21 cellular contexts compared by ENCODE assay signal in the genomic region with DNA sequence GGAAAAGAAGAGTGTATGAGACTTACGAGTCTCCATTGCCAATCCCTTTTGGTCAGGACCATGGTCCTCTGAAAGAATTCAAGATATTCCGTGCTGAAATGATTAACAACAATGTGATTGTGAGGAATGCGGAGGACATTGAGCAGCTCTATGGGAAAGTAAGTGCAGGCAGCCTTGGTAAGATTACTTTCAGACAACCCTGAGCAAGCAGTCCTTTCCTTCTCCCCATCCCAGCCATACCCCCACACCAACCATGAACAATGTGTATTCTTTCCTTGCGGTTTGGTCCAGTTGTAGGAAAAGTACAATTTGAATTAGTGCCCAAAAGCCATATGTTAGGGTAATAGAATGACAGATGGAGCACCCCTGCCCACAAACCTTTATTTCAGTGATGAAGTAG. TPM values are rescaled to one million over a fixed set of nuclear protein-coding genes. Genes with fewer than 3 reads are reported as not detected.
A peak's percentile ranks its signal among the peaks of the same experiment; 100 is the strongest.
DNase-seq lines count a peak whose midpoint lies in the region; ATAC-seq, FAIRE-seq and TF ChIP-seq lines count a peak whose summit lies in the region.
"Had no signal": no experiment of that assay in that cellular context is flagged by ENCODE, and none has a peak within 500 bp of the region (broad histone marks: within the 10 kb centered on the region; RNA-seq: fewer than 3 reads in every experiment).

No MANE protein-coding gene starts in this region.

- H3K27me3 ChIP-seq in GM23338 (ENCODE audit: insufficient read depth) (no peaks in the 10 kb centered on the region), WERI-Rb-1 (ENCODE audit: insufficient read depth, low read depth, severe bottlenecking) (no peaks in the 10 kb centered on the region)
- H3K27me3 ChIP-seq: left lung, upper lobe of right lung had no signal

- H2AFZ ChIP-seq in GM23338 (no peak overlapping the region), OCI-LY7 (ENCODE audit: low read length) (no peak overlapping the region)

- H3K36me3 ChIP-seq in GM23338 (ENCODE audit: insufficient read depth): peaks cover 31% of the 10 kb centered on the region
- peaks cover 18% of the 10 kb centered on the region for H3K36me3 ChIP-seq in WERI-Rb-1
- H3K36me3 ChIP-seq in OCI-LY7 (ENCODE audit: insufficient read depth, low read length): peaks cover 84% of the 10 kb centered on the region

- H3K9me2 ChIP-seq in GM23338 (ENCODE audit: insufficient read depth) (no peaks in the 10 kb centered on the region), OCI-LY7 (ENCODE audit: insufficient read depth, low read length) (no peaks in the 10 kb centered on the region)

- H3K4me1 ChIP-seq in GM23338 (ENCODE audit: insufficient read depth) (peaks cover 10% of the 10 kb centered on the region; the same call in 1 of the 2 replicates), OCI-LY7 (ENCODE audit: insufficient read depth, low read length, poor library complexity, severe bottlenecking) (peaks cover 11% of the 10 kb centered on the region)

- no peak for TF ChIP-seq CTCF in GM23338 (conservative IDR thresholded peaks at IDR 0.05; ENCODE audit: low read depth in 2 of 2)
- TF ChIP-seq CTCF in WERI-Rb-1 (IDR thresholded peaks at IDR 0.05; ENCODE audit: low read depth, low read length): no peak
- TF ChIP-seq CTCF in fibroblast of pulmonary artery (IDR thresholded peaks at IDR 0.05; ENCODE audit: low read length, missing control alignments): no peak
- TF ChIP-seq CTCF in nephron (IDR thresholded peaks at IDR 0.05; ENCODE audit: unreplicated experiment in 3 of 3): no peak
- no peak for TF ChIP-seq CTCF in OCI-LY7 (conservative IDR thresholded peaks at IDR 0.05; ENCODE audit: low read length)

- H3K27me3 Mint-ChIP-seq in GM23338 (ENCODE audit: insufficient read depth, low read depth, poor library complexity) (peaks cover 2% of the 10 kb centered on the region), nephron (ENCODE audit: low read depth) (no peaks in the 10 kb centered on the region)
- H3K27me3 Mint-ChIP-seq: activated CD8-positive, alpha-beta memory T cell treated with anti-CD3 and anti-CD28 coated beads, Interleukin-2, amount 10 ng/mL, durations not matched to agents 7 days and 5 days; activated naive CD8-positive, alpha-beta T cell treated with anti-CD3 and anti-CD28 coated beads, Interleukin-2, amount 10 ng/mL, durations not matched to agents 7 days and 5 days had no signal

- H3K9me3 Mint-ChIP-seq in GM23338 (no peaks in the 10 kb centered on the region), nephron (no peaks in the 10 kb centered on the region)
- H3K9me3 Mint-ChIP-seq: activated naive CD8-positive, alpha-beta T cell treated with anti-CD3 and anti-CD28 coated beads, Interleukin-2, amount 10 ng/mL, durations not matched to agents 7 days and 5 days had no signal

- CTCF ChIA-PET in OCI-LY7 (lab: Charles Lee; ENCODE audit: unreplicated experiment): interaction anchor here (0.6 kb wide), 1 partner anchor 159 kb away, joined by 3 read pairs; no protein-coding TSS in a partner anchor

- no peak for ATAC-seq in GM23338
- no peak for ATAC-seq in GM21423 (IDR thresholded peaks at IDR 0.05; ENCODE audit: unreplicated experiment)
- ATAC-seq: activated CD8-positive, alpha-beta memory T cell treated with anti-CD3 and anti-CD28 coated beads, Interleukin-2, amount 10 ng/mL, durations not matched to agents 7 days and 5 days; HepG2; left lung; PC-3; upper lobe of right lung had no signal

- H3K4me3 ChIP-seq in GM23338 (no peak overlapping the region), WERI-Rb-1 (ENCODE audit: low read depth, low read length) (no peak overlapping the region), fibroblast of pulmonary artery (replicated peaks; ENCODE audit: low read depth, low read length) (no peak overlapping the region), OCI-LY7 (ENCODE audit: low read depth, low read length, poor library complexity, severe bottlenecking) (no peak overlapping the region)
- H3K4me3 ChIP-seq: left lung, upper lobe of right lung had no signal

- peaks cover 40% of the 10 kb centered on the region for H3K36me3 Mint-ChIP-seq in GM23338 (ENCODE audit: low read depth)
- H3K36me3 Mint-ChIP-seq in nephron (ENCODE audit: low read depth): peaks cover 35% of the 10 kb centered on the region

- H3K27ac Mint-ChIP-seq in GM23338: peak overlapping the region; percentile 41; the same call in 1 of the 2 replicates
- peak overlapping the region; percentile 74 to 94 (median 89) for H3K27ac Mint-ChIP-seq in nephron
- H3K27ac Mint-ChIP-seq: activated CD8-positive, alpha-beta memory T cell treated with anti-CD3 and anti-CD28 coated beads, Interleukin-2, amount 10 ng/mL, durations not matched to agents 7 days and 5 days; activated naive CD8-positive, alpha-beta T cell treated with anti-CD3 and anti-CD28 coated beads, Interleukin-2, amount 10 ng/mL, durations not matched to agents 7 days and 5 days had no signal

- no peak overlapping the region for H3K4me2 ChIP-seq in GM23338
- no peak overlapping the region for H3K4me2 ChIP-seq in OCI-LY7 (ENCODE audit: low read length)

- H3K4me3 Mint-ChIP-seq in GM23338 (no peak overlapping the region), nephron (no peak overlapping the region)
- H3K4me3 Mint-ChIP-seq: activated CD8-positive, alpha-beta memory T cell treated with anti-CD3 and anti-CD28 coated beads, Interleukin-2, amount 10 ng/mL, durations not matched to agents 7 days and 5 days; activated naive CD8-positive, alpha-beta T cell treated with anti-CD3 and anti-CD28 coated beads, Interleukin-2, amount 10 ng/mL, durations not matched to agents 7 days and 5 days had no signal

- POLR2A ChIA-PET in OCI-LY7 (lab: Charles Lee): interaction anchor here (0.6 kb wide), 1 partner anchor 288 kb away, joined by 3 read pairs; no protein-coding TSS in a partner anchor

- DNase-seq in GM23338 (ENCODE audit: low spot score): peak; percentile 11
- no peak for DNase-seq in WERI-Rb-1
- peak; percentile 73 for DNase-seq in fibroblast of pulmonary artery (ENCODE audit: low read depth)
- no peak for DNase-seq in GM19239 (ENCODE audit: insufficient read length, low spot score)
- no peak for DNase-seq in activated CD8-positive, alpha-beta memory T cell treated with anti-CD3 and anti-CD28 coated beads, Interleukin-2, amount 50 U/mL, for 4 hours
- DNase-seq in OCI-LY7 (ENCODE audit: low spot score): no peak
- DNase-seq: activated CD4-positive, alpha-beta T cell treated with anti-CD3 and anti-CD28 coated beads for 48 hours; activated CD8-positive, alpha-beta memory T cell treated with anti-CD3 and anti-CD28 coated beads, Interleukin-2, amount 10 ng/mL, durations not matched to agents 7 days and 5 days; activated naive CD8-positive, alpha-beta T cell treated with anti-CD3 and anti-CD28 coated beads, Interleukin-2, amount 10 ng/mL, durations not matched to agents 7 days and 5 days; AML-193; DND-41; erythroblast; left lung; NCI-H1105 treated with DMSO at 0.1 percent for 48 hours; PC-3; T-helper 1 cell; upper lobe of right lung had no signal

- no peak for FAIRE-seq in GM19239 (lab: Jason Lieb, UNC)
- FAIRE-seq: HepG2 had no signal

- H3K79me2 ChIP-seq in GM23338 (replicated peaks; ENCODE audit: insufficient read depth) (peaks cover 39% of the 10 kb centered on the region), OCI-LY7 (ENCODE audit: insufficient read depth, low read depth, low read length) (peaks cover 38% of the 10 kb centered on the region)

- no TSS peak for BruUV-seq in OCI-LY7 (replicated peaks; lab: Mats Ljungman, UMichigan)

- H4K20me1 ChIP-seq in GM23338 (replicated peaks; ENCODE audit: insufficient read depth) (peaks cover 12% of the 10 kb centered on the region; the same call in 1 of the 2 replicates), OCI-LY7 (ENCODE audit: insufficient read depth, low read length) (0 out of 2 replicates have a peak, but pooled peaks cover 3% of the 10 kb centered on the region)

- H3K4me1 Mint-ChIP-seq in GM23338: peaks cover 15% of the 10 kb centered on the region
- H3K4me1 Mint-ChIP-seq in nephron: peaks cover 26% of the 10 kb centered on the region

- no peaks in the 10 kb centered on the region for H3F3A ChIP-seq in GM23338 (replicated peaks; ENCODE audit: low read depth)

- no peak overlapping the region for H3K27ac ChIP-seq in GM23338 (ENCODE audit: low read depth)
- H3K27ac ChIP-seq in WERI-Rb-1: peak overlapping the region; percentile 52
- no peak overlapping the region for H3K27ac ChIP-seq in OCI-LY7 (ENCODE audit: low read depth, low read length, poor library complexity, severe bottlenecking)
- H3K27ac ChIP-seq: left lung, upper lobe of right lung had no signal

- intact Hi-C loops in OCI-LY7 (cut with micrococcal nuclease; ENCODE audit: unreplicated experiment): loop anchor here (10.0 kb wide), 2 partner anchors 215 to 1115 kb away; no protein-coding TSS in a partner anchor

- no peaks in the 10 kb centered on the region for H3K9me3 ChIP-seq in WERI-Rb-1 (ENCODE audit: severe bottlenecking)
- no peaks in the 10 kb centered on the region for H3K9me3 ChIP-seq in OCI-LY7 (ENCODE audit: low read length)
- H3K9me3 ChIP-seq: left lung, upper lobe of right lung had no signal

TF ChIP-seq in GM23338, 12 proteins besides CTCF, POLR2A, EP300 and RAD21 (continues in another document):
- TF ChIP-seq POLR2AphosphoS5 (IDR thresholded peaks at IDR 0.05; ENCODE audit: low read depth) (no peak), EZH2phosphoT487 (IDR thresholded peaks at IDR 0.05; ENCODE audit: unreplicated experiment) (no peak), ZNF114 (CRISPR knock-in tag; IDR thresholded peaks at IDR 0.05) (no peak), CREB1 (CRISPR knock-in tag; IDR thresholded peaks at IDR 0.05; ENCODE audit: low read depth) (no peak), STAT1 (IDR thresholded peaks at IDR 0.05; ENCODE audit: unreplicated experiment) (no peak), ETS1 (IDR thresholded peaks at IDR 0.05) (no peak), NANOG (IDR thresholded peaks at IDR 0.05; ENCODE audit: borderline replicate concordance) (no peak), ZNF331 (CRISPR knock-in tag; IDR thresholded peaks at IDR 0.05; ENCODE audit: low read depth) (no peak)

RNA-seq across cellular contexts. Expression of gene TSEN2, which starts 5.6 kb away (rescaled TPM):
- total RNA-seq in GM23338 (2014; rRNA removed; shearing (Covaris generic)): 25.8 and 27.7 TPM in 2 replicates
- 24.1 and 30.0 TPM in 2 replicates for polyA plus RNA-seq in GM23338 (2016; fragmentation: Nextera tagmentation; extraction: Ambion mirVana)
- 33.2 and 40.7 TPM in 2 replicates for total RNA-seq in OCI-LY7 (2014; rRNA removed; shearing (Covaris generic))
- 30.7 and 41.4 TPM in 2 replicates for total RNA-seq in OCI-LY7 (2022)

RNA-seq across cellular contexts. Expression of gene MKRN2OS, which starts 55.5 kb away (rescaled TPM):
- not detected in 2 replicates for total RNA-seq in GM23338 (2014; rRNA removed; shearing (Covaris generic))
- polyA plus RNA-seq in GM23338 (2016; fragmentation: Nextera tagmentation; extraction: Ambion mirVana): 0.55 and 0.59 TPM in 2 replicates
- 0.28 TPM in 1 of 2 replicates, not detected in the other for total RNA-seq in OCI-LY7 (2014; rRNA removed; shearing (Covaris generic))
- not detected in 2 replicates for total RNA-seq in OCI-LY7 (2022)
- total RNA-seq: activated CD8-positive, alpha-beta memory T cell treated with anti-CD3 and anti-CD28 coated beads, Interleukin-2, amount 10 ng/mL, durations not matched to agents 7 days and 5 days; activated naive CD8-positive, alpha-beta T cell treated with anti-CD3 and anti-CD28 coated beads, Interleukin-2, amount 10 ng/mL, durations not matched to agents 7 days and 5 days; HepG2; mononuclear cell; upper lobe of right lung had no signal
- polyA plus RNA-seq: HepG2 had no signal

Comparison
In these comparisons a context has a peak if more than half of its experiments do, and no peak if none do; other contexts are left out.
1. DNase-seq: peak in GM23338 (single experiment) and fibroblast of pulmonary artery (single experiment); none in WERI-Rb-1 (single experiment), GM19239 (single experiment), activated CD8-positive, alpha-beta memory T cell treated with anti-CD3 and anti-CD28 coated beads, Interleukin-2, amount 50 U/mL, for 4 hours (single experiment) and OCI-LY7 (single experiment).